ENCODE assay signal across 8 cellular contexts in genomic region chr5:36744678-36745659, GRCh38.
DNase-seq lines count a peak whose midpoint lies in the region; ATAC-seq and TF ChIP-seq lines count a peak whose summit lies in the region.

No MANE protein-coding gene starts in this region.

- TF ChIP-seq CTCF in 22Rv1 (IDR thresholded peaks at IDR 0.05) (peak; percentile 80), HFFc6 (IDR thresholded peaks at IDR 0.05) (peak; percentile 79), MM.1S (IDR thresholded peaks at IDR 0.05; ENCODE audit: low read length) (peak; percentile 65), mammary epithelial cell (conservative IDR thresholded peaks at IDR 0.05 in 1 of 2, IDR thresholded peaks at IDR 0.05 in 1 of 2; ENCODE audit: extremely low read depth in 1 of 2, insufficient read depth in 1 of 2, low read depth in 1 of 2, low read length in 2 of 2) (peak; percentile 50 to 71)

- no peaks in the 10 kb centered on the region for H3K27me3 ChIP-seq in MM.1S (replicated peaks; ENCODE audit: insufficient read depth, low read length)
- H3K27me3 ChIP-seq in SJSA1 (replicated peaks), result peaks cover 20% of the 10 kb centered on the region
- no peaks in the 10 kb centered on the region for H3K27me3 ChIP-seq in mammary epithelial cell (ENCODE audit: insufficient read depth, low read length)

- H3K36me3 ChIP-seq in MM.1S (replicated peaks; ENCODE audit: insufficient read depth, low read length) (no peaks in the 10 kb centered on the region), SJSA1 (no peaks in the 10 kb centered on the region), mammary epithelial cell (ENCODE audit: insufficient read depth, low read length) (no peaks in the 10 kb centered on the region)

- WGBS in mammary epithelial cell (ENCODE audit: low coverage, missing lambda C conversion rate), result 0% methylated on average over 15 of the region's 53 CpGs

- no peaks in the 10 kb centered on the region for H3K36me3 Mint-ChIP-seq in HFFc6 (ENCODE audit: low read depth)

- no peaks in the 10 kb centered on the region for H3K9me2 ChIP-seq in MM.1S (replicated peaks; ENCODE audit: insufficient read depth, low read length)

- peak overlapping the region; percentile 89 for H3K4me3 Mint-ChIP-seq in HFFc6

- intact Hi-C loops in mammary epithelial cell (cut with micrococcal nuclease), result loop anchor here (1.0 to 2.0 kb wide), 3 partner anchors 125 to 261 kb away; no protein-coding TSS in a partner anchor
- intact Hi-C loops in sciatic nerve (cut with DNase I), result no loop called here

- DNase-seq in HFFc6 (peak; percentile 57), MM.1S (peak; percentile 62), SJSA1 (ENCODE audit: low read depth in 1 of 2, low spot score in 2 of 2) (peak; percentile 74 to 76), mammary epithelial cell (peak; percentile 81), sciatic nerve (ENCODE audit: low spot score) (peak; percentile 67)

- peak overlapping the region; percentile 57; the same call in 1 of the 2 replicates for H3K27ac Mint-ChIP-seq in HFFc6

- dilution Hi-C loops in mammary epithelial cell (cut with HindIII; ENCODE audit: low sequenced_read_pairs), result no loop called here

- H3F3A ChIP-seq in MM.1S (ENCODE audit: insufficient read depth, low read length), result peaks cover 6% of the 10 kb centered on the region

- H3K4me1 ChIP-seq in MM.1S (ENCODE audit: low read length), result 0 out of 2 replicates have a peak, but pooled peaks cover 2% of the 10 kb centered on the region
- peaks cover 25% of the 10 kb centered on the region for H3K4me1 ChIP-seq in SJSA1 (replicated peaks)
- peaks cover 15% of the 10 kb centered on the region for H3K4me1 ChIP-seq in mammary epithelial cell (ENCODE audit: insufficient read depth, low read length)

- BruUV-seq in mammary epithelial cell (replicated peaks; lab: Mats Ljungman, UMichigan), result no TSS peak

- H3K9me3 ChIP-seq in MM.1S (replicated peaks; ENCODE audit: insufficient read depth, low read length), result no peaks in the 10 kb centered on the region
- no peaks in the 10 kb centered on the region for H3K9me3 ChIP-seq in SJSA1 (replicated peaks)
- H3K9me3 ChIP-seq in mammary epithelial cell (replicated peaks; ENCODE audit: insufficient read depth, low read length), result no peaks in the 10 kb centered on the region
- H3K9me3 ChIP-seq in iPS-18c (ENCODE audit: control insufficient read depth, insufficient read depth, low read length), result no peaks in the 10 kb centered on the region

- CTCF ChIA-PET in mammary epithelial cell (lab: Charles Lee; ENCODE audit: low non-redundant PET), result no interaction called here

- H4K20me1 ChIP-seq in MM.1S (ENCODE audit: insufficient read depth, low read length) (no peaks in the 10 kb centered on the region), mammary epithelial cell (ENCODE audit: insufficient read depth, low read length) (no peaks in the 10 kb centered on the region)

- in situ Hi-C loops in mammary epithelial cell (cut with MboI; ENCODE audit: low sequenced_read_pairs in 2 of 2), result loop anchor here (5.0 to 10.0 kb wide), 2 partner anchors 127 to 260 kb away; no protein-coding TSS in a partner anchor

- peak overlapping the region; percentile 74 for H3K4me3 ChIP-seq in GM08714 (ENCODE audit: low read length)
- H3K4me3 ChIP-seq in MM.1S (ENCODE audit: low read length), result peak overlapping the region; percentile 64
- H3K4me3 ChIP-seq in SJSA1, result peak overlapping the region; percentile 41
- peak overlapping the region; percentile 66 to 71 (median 71) for H3K4me3 ChIP-seq in mammary epithelial cell (replicated peaks in 1 of 3; ENCODE audit: insufficient read depth in 1 of 3, low read depth in 2 of 3, low read length in 3 of 3)
- peak overlapping the region; percentile 75 for H3K4me3 ChIP-seq in iPS-18c (ENCODE audit: insufficient read depth, low read depth, low read length)

- ATAC-seq in sciatic nerve, result peak; percentile 75

- H2AFZ ChIP-seq in MM.1S (ENCODE audit: low read length) (peak overlapping the region; percentile 51), mammary epithelial cell (ENCODE audit: low read depth, low read length) (peak overlapping the region; percentile 99)

- H3K4me2 ChIP-seq in MM.1S (ENCODE audit: low read depth, low read length) (peak overlapping the region; percentile 95), mammary epithelial cell (ENCODE audit: insufficient read depth, low read depth, low read length) (peak overlapping the region; percentile 98)

- H3K27ac ChIP-seq in 22Rv1, result peak overlapping the region; percentile 99
- H3K27ac ChIP-seq in MM.1S (ENCODE audit: low read length), result peak overlapping the region; percentile 32; the same call in 1 of the 2 replicates
- H3K27ac ChIP-seq in SJSA1, result no peak overlapping the region
- H3K27ac ChIP-seq in mammary epithelial cell (ENCODE audit: insufficient read depth, low read depth, low read length), result no peak overlapping the region

- H3K9ac ChIP-seq in MM.1S (ENCODE audit: low read length), result peak overlapping the region; percentile 45; the same call in 1 of the 2 replicates
- H3K9ac ChIP-seq in mammary epithelial cell (ENCODE audit: insufficient read depth, low read length), result peak overlapping the region; percentile 52

- no peaks in the 10 kb centered on the region for H3K9me3 Mint-ChIP-seq in HFFc6

- H3K27me3 Mint-ChIP-seq in HFFc6 (ENCODE audit: insufficient read depth), result peaks cover 17% of the 10 kb centered on the region

- no peaks in the 10 kb centered on the region for H3K79me2 ChIP-seq in MM.1S (ENCODE audit: low read length)
- H3K79me2 ChIP-seq in mammary epithelial cell (ENCODE audit: insufficient read depth, low read length), result no peaks in the 10 kb centered on the region

- peaks cover 18% of the 10 kb centered on the region for H3K4me1 Mint-ChIP-seq in HFFc6 (ENCODE audit: low read depth)

Comparison
In these comparisons a context has a peak if more than half of its experiments do, and no peak if none do; other contexts are left out.
1. H3K27ac ChIP-seq: peak in 22Rv1 (single experiment) and MM.1S (single experiment); none in SJSA1 (single experiment) and mammary epithelial cell (single experiment).
2. Peak in every context shown above with its lines, with median percentiles within 50 percentile points of each other: CTCF ChIP-seq, H3K4me3 ChIP-seq and DNase-seq.